ENCODE assay signal across 26 cellular contexts in the genomic region with DNA sequence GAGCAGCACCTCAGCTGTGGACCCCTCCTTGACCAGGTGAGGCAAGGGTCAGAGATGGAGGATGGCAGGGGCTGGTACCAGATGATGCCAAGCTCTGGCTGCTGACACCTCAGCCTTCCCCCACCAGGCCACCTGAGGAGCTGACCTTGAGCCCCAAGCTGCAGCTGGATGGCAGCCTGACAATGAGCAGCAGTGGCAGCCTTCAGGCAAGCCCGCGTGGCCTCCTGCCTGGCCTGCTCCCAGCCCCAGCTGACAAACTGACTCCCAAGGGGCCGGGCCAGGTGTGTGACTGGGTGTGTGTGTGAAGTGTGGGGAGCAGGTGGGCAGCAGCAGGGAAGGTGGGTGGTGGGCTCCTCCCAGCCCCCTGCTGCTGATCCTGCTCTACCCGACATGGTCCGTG. TPM values are rescaled to one million over a fixed set of nuclear protein-coding genes. Genes with fewer than 3 reads are reported as not detected.
"Had no signal": no experiment of that assay in that cellular context is flagged by ENCODE, and none has a peak within 500 bp of the region (broad histone marks: within the 10 kb centered on the region; RNA-seq: fewer than 3 reads in every experiment).

No MANE protein-coding gene starts in this region.

- DNase-seq: dermis blood vessel endothelial cell; effector memory CD4-positive, alpha-beta T cell; erythroblast; esophagus squamous epithelium; foreskin melanocyte; left ventricle myocardium superior; natural killer cell; sigmoid colon; spleen; stimulated activated CD4-positive, alpha-beta T cell treated with anti-CD3 and anti-CD28 coated beads, Interleukin-4, amount 100 ng/mL, for 4 hours; stimulated activated naive B cell treated with anti-CD40 and anti-IgM and Interleukin-4, amounts not matched to agents 10 μg/mL and 1 μg/mL and 100 μg/mL, for 72 hours; thyroid gland; trophoblast cell had no signal

- H3K4me1 ChIP-seq: parathyroid adenoma had no signal

- H3K27ac ChIP-seq: coronary artery, esophagus squamous epithelium, neutrophil, parathyroid adenoma, right atrium auricular region, sigmoid colon, skin epidermis, spleen, thyroid gland, vagina had no signal

- H3K9ac ChIP-seq: parathyroid adenoma had no signal

- H3K27me3 ChIP-seq: esophagus squamous epithelium, neutrophil, right atrium auricular region, sigmoid colon, spleen, thyroid gland, vagina had no signal

- H2AFZ ChIP-seq: parathyroid adenoma had no signal

- ATAC-seq: left ventricle myocardium superior; natural killer cell; stimulated activated naive B cell treated with anti-CD40 and anti-IgM and Interleukin-4, amounts not matched to agents 10 μg/mL and 1 μg/mL and 100 μg/mL, for 72 hours had no signal

- H3K4me3 ChIP-seq: coronary artery, esophagus squamous epithelium, lung, right atrium auricular region, sigmoid colon, skin epidermis, spleen, thyroid gland, vagina had no signal

- H3K9me3 ChIP-seq: esophagus squamous epithelium, neutrophil, right atrium auricular region, sigmoid colon, spleen, thyroid gland, vagina had no signal

- FAIRE-seq: keratinocyte had no signal

RNA-seq across cellular contexts. Expression of a gene that starts 4.7 kb away (rescaled TPM):
- total RNA-seq: left ventricle myocardium superior, mononuclear cell, progenitor cell of endocrine pancreas, right atrium auricular region, sigmoid colon, temporal lobe, ureter, vagina had no signal
- polyA plus RNA-seq: keratinocyte, neural cell had no signal
